In the genomic region with DNA sequence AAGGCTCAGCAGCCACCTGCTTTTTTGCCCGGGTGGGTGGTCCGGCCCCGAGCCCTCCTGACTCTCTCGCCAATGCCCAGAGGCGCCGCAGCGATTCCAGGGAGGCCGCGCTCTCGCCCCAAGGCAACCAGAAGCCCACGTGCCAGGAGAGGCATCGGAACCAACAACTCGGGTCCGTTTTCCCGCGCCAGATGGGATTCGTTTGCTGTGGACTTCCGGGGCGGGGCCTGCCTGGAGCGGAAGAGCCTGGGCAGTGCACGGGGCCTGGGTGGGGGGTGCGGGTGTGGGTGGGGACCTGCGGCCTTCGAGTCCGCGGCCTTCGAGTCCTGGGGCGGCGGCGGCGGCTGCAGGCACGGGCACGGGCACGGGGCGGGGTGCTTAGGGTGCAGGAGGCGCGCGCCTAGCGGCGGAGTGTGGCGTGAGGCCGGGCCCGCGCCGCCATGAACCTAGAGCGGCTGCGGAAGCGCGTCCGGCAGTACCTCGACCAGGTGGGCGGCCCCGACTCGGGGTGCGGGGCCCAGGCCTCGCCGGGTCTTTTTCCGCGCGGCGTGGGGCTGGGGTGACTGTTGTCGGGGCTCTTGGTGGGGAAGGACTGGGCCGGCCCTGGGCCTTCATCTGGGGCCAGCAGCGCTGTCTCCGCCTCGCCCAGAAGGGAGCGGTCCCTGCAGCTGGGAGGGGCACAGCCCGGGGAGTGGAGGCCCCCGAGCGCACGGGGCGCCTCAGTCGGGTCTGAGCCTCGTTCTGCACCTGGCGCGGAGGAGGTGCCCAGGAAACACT, we compare ENCODE assay signal across 1 cellular context.
TF ChIP-seq lines count a peak whose summit lies in the region.

A gene with protein sequence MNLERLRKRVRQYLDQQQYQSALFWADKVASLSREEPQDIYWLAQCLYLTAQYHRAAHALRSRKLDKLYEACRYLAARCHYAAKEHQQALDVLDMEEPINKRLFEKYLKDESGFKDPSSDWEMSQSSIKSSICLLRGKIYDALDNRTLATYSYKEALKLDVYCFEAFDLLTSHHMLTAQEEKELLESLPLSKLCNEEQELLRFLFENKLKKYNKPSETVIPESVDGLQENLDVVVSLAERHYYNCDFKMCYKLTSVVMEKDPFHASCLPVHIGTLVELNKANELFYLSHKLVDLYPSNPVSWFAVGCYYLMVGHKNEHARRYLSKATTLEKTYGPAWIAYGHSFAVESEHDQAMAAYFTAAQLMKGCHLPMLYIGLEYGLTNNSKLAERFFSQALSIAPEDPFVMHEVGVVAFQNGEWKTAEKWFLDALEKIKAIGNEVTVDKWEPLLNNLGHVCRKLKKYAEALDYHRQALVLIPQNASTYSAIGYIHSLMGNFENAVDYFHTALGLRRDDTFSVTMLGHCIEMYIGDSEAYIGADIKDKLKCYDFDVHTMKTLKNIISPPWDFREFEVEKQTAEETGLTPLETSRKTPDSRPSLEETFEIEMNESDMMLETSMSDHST (plus strand): TSS at position 253 of the 777 bp plus-strand sequence. CDS start 188 bp downstream, at position 441.

TF ChIP-seq in HepG2, 621 proteins besides CTCF, POLR2A, EP300 and RAD21 (continued from another document and continues in another):
- TF ChIP-seq, protein P1, sequence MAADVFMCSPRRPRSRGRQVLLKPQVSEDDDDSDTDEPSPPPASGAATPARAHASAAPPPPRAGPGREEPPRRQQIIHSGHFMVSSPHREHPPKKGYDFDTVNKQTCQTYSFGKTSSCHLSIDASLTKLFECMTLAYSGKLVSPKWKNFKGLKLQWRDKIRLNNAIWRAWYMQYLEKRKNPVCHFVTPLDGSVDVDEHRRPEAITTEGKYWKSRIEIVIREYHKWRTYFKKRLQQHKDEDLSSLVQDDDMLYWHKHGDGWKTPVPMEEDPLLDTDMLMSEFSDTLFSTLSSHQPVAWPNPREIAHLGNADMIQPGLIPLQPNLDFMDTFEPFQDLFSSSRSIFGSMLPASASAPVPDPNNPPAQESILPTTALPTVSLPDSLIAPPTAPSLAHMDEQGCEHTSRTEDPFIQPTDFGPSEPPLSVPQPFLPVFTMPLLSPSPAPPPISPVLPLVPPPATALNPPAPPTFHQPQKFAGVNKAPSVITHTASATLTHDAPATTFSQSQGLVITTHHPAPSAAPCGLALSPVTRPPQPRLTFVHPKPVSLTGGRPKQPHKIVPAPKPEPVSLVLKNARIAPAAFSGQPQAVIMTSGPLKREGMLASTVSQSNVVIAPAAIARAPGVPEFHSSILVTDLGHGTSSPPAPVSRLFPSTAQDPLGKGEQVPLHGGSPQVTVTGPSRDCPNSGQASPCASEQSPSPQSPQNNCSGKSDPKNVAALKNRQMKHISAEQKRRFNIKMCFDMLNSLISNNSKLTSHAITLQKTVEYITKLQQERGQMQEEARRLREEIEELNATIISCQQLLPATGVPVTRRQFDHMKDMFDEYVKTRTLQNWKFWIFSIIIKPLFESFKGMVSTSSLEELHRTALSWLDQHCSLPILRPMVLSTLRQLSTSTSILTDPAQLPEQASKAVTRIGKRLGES (CRISPR knock-in tag; IDR thresholded peaks at IDR 0.05; ENCODE audit: borderline replicate concordance): peak; percentile 77
- peak; percentile 95; the same call in 1 of the 2 replicates for TF ChIP-seq SETDB1 (CRISPR knock-in tag; IDR thresholded peaks at IDR 0.05; ENCODE audit: borderline replicate concordance)
- TF ChIP-seq ZNF143 (CRISPR knock-in tag; IDR thresholded peaks at IDR 0.05): no peak; the same call in 1 of the 2 replicates
- TF ChIP-seq, protein P2, sequence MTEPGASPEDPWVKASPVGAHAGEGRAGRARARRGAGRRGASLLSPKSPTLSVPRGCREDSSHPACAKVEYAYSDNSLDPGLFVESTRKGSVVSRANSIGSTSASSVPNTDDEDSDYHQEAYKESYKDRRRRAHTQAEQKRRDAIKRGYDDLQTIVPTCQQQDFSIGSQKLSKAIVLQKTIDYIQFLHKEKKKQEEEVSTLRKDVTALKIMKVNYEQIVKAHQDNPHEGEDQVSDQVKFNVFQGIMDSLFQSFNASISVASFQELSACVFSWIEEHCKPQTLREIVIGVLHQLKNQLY (CRISPR knock-in tag; IDR thresholded peaks at IDR 0.05): no peak
- 0 out of 2 replicates have a peak, but pooled peaks have one; percentile 67 for TF ChIP-seq ZFP82 (CRISPR knock-in tag; IDR thresholded peaks at IDR 0.05; ENCODE audit: borderline replicate concordance)
- TF ChIP-seq ZBTB7A (CRISPR knock-in tag; IDR thresholded peaks at IDR 0.05): peak; percentile 80
- TF ChIP-seq RXRA (CRISPR knock-in tag; IDR thresholded peaks at IDR 0.05): peak; percentile 33
- TF ChIP-seq GTF2F1 (IDR thresholded peaks at IDR 0.05; ENCODE audit: low read length): no peak
- TF ChIP-seq, protein P3, sequence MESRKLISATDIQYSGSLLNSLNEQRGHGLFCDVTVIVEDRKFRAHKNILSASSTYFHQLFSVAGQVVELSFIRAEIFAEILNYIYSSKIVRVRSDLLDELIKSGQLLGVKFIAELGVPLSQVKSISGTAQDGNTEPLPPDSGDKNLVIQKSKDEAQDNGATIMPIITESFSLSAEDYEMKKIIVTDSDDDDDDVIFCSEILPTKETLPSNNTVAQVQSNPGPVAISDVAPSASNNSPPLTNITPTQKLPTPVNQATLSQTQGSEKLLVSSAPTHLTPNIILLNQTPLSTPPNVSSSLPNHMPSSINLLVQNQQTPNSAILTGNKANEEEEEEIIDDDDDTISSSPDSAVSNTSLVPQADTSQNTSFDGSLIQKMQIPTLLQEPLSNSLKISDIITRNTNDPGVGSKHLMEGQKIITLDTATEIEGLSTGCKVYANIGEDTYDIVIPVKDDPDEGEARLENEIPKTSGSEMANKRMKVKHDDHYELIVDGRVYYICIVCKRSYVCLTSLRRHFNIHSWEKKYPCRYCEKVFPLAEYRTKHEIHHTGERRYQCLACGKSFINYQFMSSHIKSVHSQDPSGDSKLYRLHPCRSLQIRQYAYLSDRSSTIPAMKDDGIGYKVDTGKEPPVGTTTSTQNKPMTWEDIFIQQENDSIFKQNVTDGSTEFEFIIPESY (CRISPR knock-in tag; IDR thresholded peaks at IDR 0.05): 0 out of 2 replicates have a peak, but pooled peaks have one; percentile 54
- no peak for TF ChIP-seq ZNF101 (CRISPR knock-in tag; IDR thresholded peaks at IDR 0.05; ENCODE audit: borderline replicate concordance, low read depth)
- TF ChIP-seq, protein P4, sequence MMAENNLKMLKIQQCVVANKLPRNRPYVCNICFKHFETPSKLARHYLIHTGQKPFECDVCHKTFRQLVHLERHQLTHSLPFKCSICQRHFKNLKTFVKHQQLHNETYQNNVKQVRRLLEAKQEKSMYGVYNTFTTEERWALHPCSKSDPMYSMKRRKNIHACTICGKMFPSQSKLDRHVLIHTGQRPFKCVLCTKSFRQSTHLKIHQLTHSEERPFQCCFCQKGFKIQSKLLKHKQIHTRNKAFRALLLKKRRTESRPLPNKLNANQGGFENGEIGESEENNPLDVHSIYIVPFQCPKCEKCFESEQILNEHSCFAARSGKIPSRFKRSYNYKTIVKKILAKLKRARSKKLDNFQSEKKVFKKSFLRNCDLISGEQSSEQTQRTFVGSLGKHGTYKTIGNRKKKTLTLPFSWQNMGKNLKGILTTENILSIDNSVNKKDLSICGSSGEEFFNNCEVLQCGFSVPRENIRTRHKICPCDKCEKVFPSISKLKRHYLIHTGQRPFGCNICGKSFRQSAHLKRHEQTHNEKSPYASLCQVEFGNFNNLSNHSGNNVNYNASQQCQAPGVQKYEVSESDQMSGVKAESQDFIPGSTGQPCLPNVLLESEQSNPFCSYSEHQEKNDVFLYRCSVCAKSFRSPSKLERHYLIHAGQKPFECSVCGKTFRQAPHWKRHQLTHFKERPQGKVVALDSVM (CRISPR knock-in tag; IDR thresholded peaks at IDR 0.05): peak; percentile 50; the same call in 1 of the 2 replicates
- TF ChIP-seq ZFP37 (CRISPR knock-in tag; IDR thresholded peaks at IDR 0.05; ENCODE audit: borderline replicate concordance): 0 out of 2 replicates have a peak, but pooled peaks have one; percentile 38
- no peak for TF ChIP-seq ZNF772 (CRISPR knock-in tag; IDR thresholded peaks at IDR 0.05)
- TF ChIP-seq, protein P5, sequence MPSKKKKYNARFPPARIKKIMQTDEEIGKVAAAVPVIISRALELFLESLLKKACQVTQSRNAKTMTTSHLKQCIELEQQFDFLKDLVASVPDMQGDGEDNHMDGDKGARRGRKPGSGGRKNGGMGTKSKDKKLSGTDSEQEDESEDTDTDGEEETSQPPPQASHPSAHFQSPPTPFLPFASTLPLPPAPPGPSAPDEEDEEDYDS (CRISPR knock-in tag; IDR thresholded peaks at IDR 0.05): no peak
- TF ChIP-seq, protein P6, sequence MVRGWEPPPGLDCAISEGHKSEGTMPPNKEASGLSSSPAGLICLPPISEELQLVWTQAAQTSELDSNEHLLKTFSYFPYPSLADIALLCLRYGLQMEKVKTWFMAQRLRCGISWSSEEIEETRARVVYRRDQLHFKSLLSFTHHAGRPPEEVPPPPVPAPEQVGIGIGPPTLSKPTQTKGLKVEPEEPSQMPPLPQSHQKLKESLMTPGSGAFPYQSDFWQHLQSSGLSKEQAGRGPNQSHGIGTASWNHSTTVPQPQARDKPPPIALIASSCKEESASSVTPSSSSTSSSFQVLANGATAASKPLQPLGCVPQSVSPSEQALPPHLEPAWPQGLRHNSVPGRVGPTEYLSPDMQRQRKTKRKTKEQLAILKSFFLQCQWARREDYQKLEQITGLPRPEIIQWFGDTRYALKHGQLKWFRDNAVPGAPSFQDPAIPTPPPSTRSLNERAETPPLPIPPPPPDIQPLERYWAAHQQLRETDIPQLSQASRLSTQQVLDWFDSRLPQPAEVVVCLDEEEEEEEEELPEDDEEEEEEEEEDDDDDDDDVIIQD (CRISPR knock-in tag; IDR thresholded peaks at IDR 0.05; ENCODE audit: low read depth): peak; percentile 61; the same call in 1 of the 2 replicates
- TF ChIP-seq ZNF629 (CRISPR knock-in tag; conservative IDR thresholded peaks at IDR 0.05): 0 out of 2 replicates have a peak, but pooled peaks have one; percentile 38
- TF ChIP-seq, protein P7, sequence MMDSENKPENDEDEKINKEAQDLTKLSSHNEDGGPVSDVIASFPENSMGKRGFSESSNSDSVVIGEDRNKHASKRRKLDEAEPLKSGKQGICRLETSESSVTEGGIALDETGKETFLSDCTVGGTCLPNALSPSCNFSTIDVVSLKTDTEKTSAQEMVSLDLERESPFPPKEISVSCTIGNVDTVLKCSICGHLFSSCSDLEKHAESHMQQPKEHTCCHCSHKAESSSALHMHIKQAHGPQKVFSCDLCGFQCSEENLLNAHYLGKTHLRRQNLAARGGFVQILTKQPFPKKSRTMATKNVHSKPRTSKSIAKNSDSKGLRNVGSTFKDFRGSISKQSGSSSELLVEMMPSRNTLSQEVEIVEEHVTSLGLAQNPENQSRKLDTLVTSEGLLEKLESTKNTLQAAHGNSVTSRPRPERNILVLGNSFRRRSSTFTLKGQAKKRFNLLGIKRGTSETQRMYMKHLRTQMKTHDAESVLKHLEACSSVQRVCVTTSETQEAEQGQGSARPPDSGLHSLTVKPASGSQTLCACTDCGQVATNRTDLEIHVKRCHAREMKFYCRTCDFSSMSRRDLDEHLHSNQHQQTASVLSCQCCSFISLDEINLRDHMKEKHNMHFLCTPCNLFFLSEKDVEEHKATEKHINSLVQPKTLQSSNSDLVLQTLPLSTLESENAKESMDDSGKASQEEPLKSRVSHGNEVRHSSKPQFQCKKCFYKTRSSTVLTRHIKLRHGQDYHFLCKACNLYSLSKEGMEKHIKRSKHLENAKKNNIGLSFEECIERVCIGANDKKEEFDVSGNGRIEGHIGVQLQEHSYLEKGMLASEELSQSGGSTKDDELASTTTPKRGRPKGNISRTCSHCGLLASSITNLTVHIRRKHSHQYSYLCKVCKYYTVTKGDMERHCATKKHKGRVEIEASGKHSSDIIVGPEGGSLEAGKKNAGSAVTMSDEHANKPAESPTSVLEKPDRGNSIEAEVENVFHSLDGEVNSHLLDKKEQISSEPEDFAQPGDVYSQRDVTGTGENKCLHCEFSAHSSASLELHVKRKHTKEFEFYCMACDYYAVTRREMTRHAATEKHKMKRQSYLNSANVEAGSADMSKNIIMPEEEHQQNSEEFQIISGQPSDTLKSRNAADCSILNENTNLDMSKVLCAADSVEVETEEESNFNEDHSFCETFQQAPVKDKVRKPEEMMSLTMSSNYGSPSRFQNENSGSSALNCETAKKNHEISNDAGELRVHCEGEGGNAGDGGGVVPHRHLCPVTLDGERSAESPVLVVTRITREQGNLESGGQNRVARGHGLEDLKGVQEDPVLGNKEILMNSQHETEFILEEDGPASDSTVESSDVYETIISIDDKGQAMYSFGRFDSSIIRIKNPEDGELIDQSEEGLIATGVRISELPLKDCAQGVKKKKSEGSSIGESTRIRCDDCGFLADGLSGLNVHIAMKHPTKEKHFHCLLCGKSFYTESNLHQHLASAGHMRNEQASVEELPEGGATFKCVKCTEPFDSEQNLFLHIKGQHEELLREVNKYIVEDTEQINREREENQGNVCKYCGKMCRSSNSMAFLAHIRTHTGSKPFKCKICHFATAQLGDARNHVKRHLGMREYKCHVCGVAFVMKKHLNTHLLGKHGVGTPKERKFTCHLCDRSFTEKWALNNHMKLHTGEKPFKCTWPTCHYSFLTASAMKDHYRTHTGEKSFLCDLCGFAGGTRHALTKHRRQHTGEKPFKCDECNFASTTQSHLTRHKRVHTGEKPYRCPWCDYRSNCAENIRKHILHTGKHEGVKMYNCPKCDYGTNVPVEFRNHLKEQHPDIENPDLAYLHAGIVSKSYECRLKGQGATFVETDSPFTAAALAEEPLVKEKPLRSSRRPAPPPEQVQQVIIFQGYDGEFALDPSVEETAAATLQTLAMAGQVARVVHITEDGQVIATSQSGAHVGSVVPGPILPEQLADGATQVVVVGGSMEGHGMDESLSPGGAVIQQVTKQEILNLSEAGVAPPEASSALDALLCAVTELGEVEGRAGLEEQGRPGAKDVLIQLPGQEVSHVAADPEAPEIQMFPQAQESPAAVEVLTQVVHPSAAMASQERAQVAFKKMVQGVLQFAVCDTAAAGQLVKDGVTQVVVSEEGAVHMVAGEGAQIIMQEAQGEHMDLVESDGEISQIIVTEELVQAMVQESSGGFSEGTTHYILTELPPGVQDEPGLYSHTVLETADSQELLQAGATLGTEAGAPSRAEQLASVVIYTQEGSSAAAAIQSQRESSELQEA (CRISPR knock-in tag; IDR thresholded peaks at IDR 0.05; ENCODE audit: not compliant biosample characterization): no peak
- peak; percentile 23 for TF ChIP-seq SRSF1 (optimal IDR thresholded peaks at IDR 0.05; ENCODE audit: low read depth, low read length)
- TF ChIP-seq, protein P8, sequence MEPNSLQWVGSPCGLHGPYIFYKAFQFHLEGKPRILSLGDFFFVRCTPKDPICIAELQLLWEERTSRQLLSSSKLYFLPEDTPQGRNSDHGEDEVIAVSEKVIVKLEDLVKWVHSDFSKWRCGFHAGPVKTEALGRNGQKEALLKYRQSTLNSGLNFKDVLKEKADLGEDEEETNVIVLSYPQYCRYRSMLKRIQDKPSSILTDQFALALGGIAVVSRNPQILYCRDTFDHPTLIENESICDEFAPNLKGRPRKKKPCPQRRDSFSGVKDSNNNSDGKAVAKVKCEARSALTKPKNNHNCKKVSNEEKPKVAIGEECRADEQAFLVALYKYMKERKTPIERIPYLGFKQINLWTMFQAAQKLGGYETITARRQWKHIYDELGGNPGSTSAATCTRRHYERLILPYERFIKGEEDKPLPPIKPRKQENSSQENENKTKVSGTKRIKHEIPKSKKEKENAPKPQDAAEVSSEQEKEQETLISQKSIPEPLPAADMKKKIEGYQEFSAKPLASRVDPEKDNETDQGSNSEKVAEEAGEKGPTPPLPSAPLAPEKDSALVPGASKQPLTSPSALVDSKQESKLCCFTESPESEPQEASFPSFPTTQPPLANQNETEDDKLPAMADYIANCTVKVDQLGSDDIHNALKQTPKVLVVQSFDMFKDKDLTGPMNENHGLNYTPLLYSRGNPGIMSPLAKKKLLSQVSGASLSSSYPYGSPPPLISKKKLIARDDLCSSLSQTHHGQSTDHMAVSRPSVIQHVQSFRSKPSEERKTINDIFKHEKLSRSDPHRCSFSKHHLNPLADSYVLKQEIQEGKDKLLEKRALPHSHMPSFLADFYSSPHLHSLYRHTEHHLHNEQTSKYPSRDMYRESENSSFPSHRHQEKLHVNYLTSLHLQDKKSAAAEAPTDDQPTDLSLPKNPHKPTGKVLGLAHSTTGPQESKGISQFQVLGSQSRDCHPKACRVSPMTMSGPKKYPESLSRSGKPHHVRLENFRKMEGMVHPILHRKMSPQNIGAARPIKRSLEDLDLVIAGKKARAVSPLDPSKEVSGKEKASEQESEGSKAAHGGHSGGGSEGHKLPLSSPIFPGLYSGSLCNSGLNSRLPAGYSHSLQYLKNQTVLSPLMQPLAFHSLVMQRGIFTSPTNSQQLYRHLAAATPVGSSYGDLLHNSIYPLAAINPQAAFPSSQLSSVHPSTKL (CRISPR knock-in tag; IDR thresholded peaks at IDR 0.05): peak; percentile 48
